Comparison of ENCODE assay signal across 17 cellular contexts in genomic region chr10:114908896-114909295, GRCh38. TPM values are rescaled to one million over a fixed set of nuclear protein-coding genes. Genes with fewer than 3 reads are reported as not detected.
A peak's percentile ranks its signal among the peaks of the same experiment; 100 is the strongest.
DNase-seq lines count a peak whose midpoint lies in the region; ATAC-seq and TF ChIP-seq lines count a peak whose summit lies in the region.
"Had no signal": no experiment of that assay in that cellular context is flagged by ENCODE, and none has a peak within 500 bp of the region (broad histone marks: within the 10 kb centered on the region; RNA-seq: fewer than 3 reads in every experiment).

No MANE protein-coding gene starts in this region.

- H3K36me3 Mint-ChIP-seq in activated T-cell treated with anti-CD3 and anti-CD28 coated beads, Interleukin-2, amount 50 U/mL, for 72 hours (ENCODE audit: insufficient read depth in 2 of 2) = no peaks in the 10 kb centered on the region

- peaks cover 11% of the 10 kb centered on the region for H3K4me1 Mint-ChIP-seq in activated T-cell treated with anti-CD3 and anti-CD28 coated beads, Interleukin-2, amount 50 U/mL, for 72 hours (ENCODE audit: low read depth)
- H3K4me1 Mint-ChIP-seq: B cell had no signal

- no peak overlapping the region for H3K4me3 ChIP-seq in epithelial cell of esophagus (ENCODE audit: low read length)
- H3K4me3 ChIP-seq: GM12878, GM23338 had no signal

- no peak overlapping the region for H3K4me3 Mint-ChIP-seq in activated T-cell treated with anti-CD3 and anti-CD28 coated beads, Interleukin-2, amount 50 U/mL, for 72 hours
- H3K4me3 Mint-ChIP-seq: B cell; CD4-positive, alpha-beta T cell; GM23338; H9; HFFc6 had no signal

- no peak overlapping the region for H3K27ac Mint-ChIP-seq in activated T-cell treated with anti-CD3 and anti-CD28 coated beads, Interleukin-2, amount 50 U/mL, for 72 hours
- H3K27ac Mint-ChIP-seq: B cell; CD4-positive, alpha-beta T cell; GM23338; H9; HFFc6 had no signal

- peak; percentile 69 for DNase-seq in A172 (ENCODE audit: low spot score)
- peak; percentile 7 for DNase-seq in M059J (ENCODE audit: low read depth)
- peak; percentile 31 for DNase-seq in epithelial cell of esophagus (ENCODE audit: low read depth)
- peak; percentile 57 for DNase-seq in kidney tubule cell (ENCODE audit: low spot score)
- no peak for DNase-seq in activated T-cell treated with anti-CD3 and anti-CD28 coated beads, Interleukin-2, amount 50 U/mL, for 72 hours
- DNase-seq in midbrain (lab: John Stamatoyannopoulos, UW) = no peak
- no peak for DNase-seq in KG1 (lab: John Stamatoyannopoulos, UW)
- DNase-seq in HT-29 (ENCODE audit: low spot score) = no peak
- DNase-seq: C1 segment of cervical spinal cord; CD4-positive, alpha-beta T cell; DMS79; H9; HFFc6; IMR-90 had no signal

- H3K27me3 Mint-ChIP-seq in activated T-cell treated with anti-CD3 and anti-CD28 coated beads, Interleukin-2, amount 50 U/mL, for 72 hours (ENCODE audit: low read depth) = peaks cover 32% of the 10 kb centered on the region

- TF ChIP-seq CTCF in epithelial cell of esophagus (IDR thresholded peaks at IDR 0.05; ENCODE audit: insufficient read depth, low read depth, low read length, missing control alignments) = no peak

- H3K9me3 Mint-ChIP-seq in activated T-cell treated with anti-CD3 and anti-CD28 coated beads, Interleukin-2, amount 50 U/mL, for 72 hours = no peaks in the 10 kb centered on the region
- H3K9me3 Mint-ChIP-seq: CD4-positive, alpha-beta T cell; GM23338; H9; HFFc6 had no signal

- ATAC-seq in activated T-cell treated with anti-CD3 and anti-CD28 coated beads, Interleukin-2, amount 50 U/mL, for 72 hours (replicated peaks in 1 of 2) = no peak
- ATAC-seq: GM12878, GM23338 had no signal

RNA-seq across cellular contexts. Expression of gene TRUB1, which starts 29.1 kb away (rescaled TPM):
- total RNA-seq in A172 (2014; rRNA removed; shearing (Covaris generic)) = 57.0 and 63.4 TPM in 2 replicates
- 28.3 and 35.5 TPM in 2 replicates for total RNA-seq in M059J (2014; rRNA removed; shearing (Covaris generic))
- 10 to 100 TPM; 13.1 to 14.2 TPM for total RNA-seq in activated T-cell treated with anti-CD3 and anti-CD28 coated beads, Interleukin-2, amount 50 U/mL, for 72 hours
- 16.8 and 23.5 TPM in 2 replicates for total RNA-seq in HT-29 (2014; rRNA removed; shearing (Covaris generic))

Comparison
In these comparisons a context has a peak if more than half of its experiments do, and no peak if none do; other contexts are left out.
1. DNase-seq: peak in A172 (single experiment), M059J (single experiment), epithelial cell of esophagus (single experiment) and kidney tubule cell (single experiment); none in activated T-cell treated with anti-CD3 and anti-CD28 coated beads, Interleukin-2, amount 50 U/mL, for 72 hours (0 of 2), midbrain (single experiment), KG1 (single experiment) and HT-29 (single experiment).